In the genomic region with DNA sequence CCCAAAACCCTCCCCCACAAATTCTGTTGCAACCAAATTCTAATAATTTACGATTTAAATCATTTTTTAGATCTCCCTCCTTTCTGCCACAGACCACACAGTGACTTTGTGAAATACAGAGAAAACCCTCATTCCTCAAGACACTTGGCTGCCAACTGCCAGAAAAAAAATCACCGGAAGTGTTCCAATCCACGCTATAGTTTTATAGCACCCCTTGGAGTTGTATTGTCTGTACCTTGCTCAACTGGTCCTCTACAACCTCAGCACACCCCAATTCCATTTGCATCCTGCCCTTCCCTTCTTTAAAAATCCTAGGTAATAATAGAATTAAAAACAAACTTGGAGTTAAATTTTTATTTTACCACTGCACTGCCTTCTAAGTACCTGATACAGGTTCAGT, we compare ENCODE assay signal across 15 cellular contexts.
"Had no signal": no experiment of that assay in that cellular context is flagged by ENCODE, and none has a peak within 500 bp of the region (broad histone marks: within the 10 kb centered on the region; RNA-seq: fewer than 3 reads in every experiment).

No MANE protein-coding gene starts in this region.

- H3K9me3 ChIP-seq: pancreas, thyroid gland had no signal

- H3K4me3 ChIP-seq: pancreas, thyroid gland had no signal

- ATAC-seq: naive thymus-derived CD8-positive, alpha-beta T cell had no signal

- DNase-seq: activated CD4-positive, CD25-positive, alpha-beta regulatory T cell; activated naive CD4-positive, alpha-beta T cell treated with Interleukin-2 at 50 U/mL for 16 hours; activated naive CD8-positive, alpha-beta T cell treated with anti-CD3 and anti-CD28 coated beads, Interleukin-2, amount 10 ng/mL, durations not matched to agents 7 days and 5 days; activated T-cell treated with anti-CD3 and anti-CD28 coated beads, Interleukin-2, amount 50 U/mL, for 1 hour; central memory CD4-positive, alpha-beta T cell; endodermal cell; erythroblast; head of caudate nucleus; left ventricle myocardium superior; naive thymus-derived CD8-positive, alpha-beta T cell; stimulated activated CD4-positive, alpha-beta T cell treated with anti-CD3 and anti-CD28 coated beads, Interleukin-2, amount 100 ng/mL, for 24 hours; stimulated activated naive CD4-positive, alpha-beta T cell treated with Interleukin-2 at 50 U/mL for 16 hours; T1000; thyroid gland had no signal

- H3K27me3 ChIP-seq: pancreas, thyroid gland had no signal

- H3K27ac ChIP-seq: pancreas, thyroid gland had no signal

- H3K36me3 ChIP-seq: pancreas, thyroid gland had no signal
